Comparison of ENCODE assay signal across 10 cellular contexts in the genomic region with DNA sequence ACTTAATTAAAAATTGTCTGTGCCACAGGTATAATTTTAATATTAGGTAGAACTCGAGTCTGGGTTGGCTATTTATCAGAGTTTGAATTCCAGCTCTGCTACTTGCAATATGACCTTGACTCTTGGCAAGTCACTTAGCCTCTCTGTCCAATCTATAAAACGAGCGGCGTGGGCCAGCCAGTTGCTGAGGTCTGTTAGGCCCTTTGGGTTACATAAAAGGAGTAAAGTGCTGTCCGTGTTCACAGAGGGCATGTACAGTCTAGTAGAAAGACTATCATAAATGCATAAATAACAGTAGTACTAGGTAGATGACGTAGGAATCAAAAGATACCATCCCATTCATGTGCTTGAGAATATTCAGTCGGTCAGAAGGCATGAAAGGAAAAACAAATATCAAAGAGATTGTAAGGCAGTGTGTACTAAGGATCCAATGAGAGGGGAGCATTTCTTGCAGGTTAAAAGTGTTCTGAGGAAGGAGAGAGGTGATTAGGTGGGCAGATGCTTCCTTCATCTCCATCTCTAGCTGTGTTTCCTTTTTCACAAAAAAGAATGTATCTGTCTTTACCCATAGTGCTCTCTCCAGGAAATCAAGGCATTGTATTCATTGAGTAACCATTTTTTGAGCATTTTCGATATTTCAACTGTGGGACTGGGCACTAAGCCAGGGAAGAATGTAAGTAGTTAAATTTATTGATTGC. TPM values are rescaled to one million over a fixed set of nuclear protein-coding genes. Genes with fewer than 3 reads are reported as not detected.
DNase-seq lines count a peak whose midpoint lies in the region; ATAC-seq and TF ChIP-seq lines count a peak whose summit lies in the region.
"Had no signal": no experiment of that assay in that cellular context is flagged by ENCODE, and none has a peak within 500 bp of the region (broad histone marks: within the 10 kb centered on the region; RNA-seq: fewer than 3 reads in every experiment).

No MANE protein-coding gene starts in this region.

- BruUV-seq in HCT116 (replicated peaks; lab: Mats Ljungman, UMichigan), result no TSS peak

- H3K4me1 Mint-ChIP-seq in activated T-helper 2 cell treated with anti-CD3 and anti-CD28 coated beads, Interferon-gamma antibody, Interleukin-2, Interleukin-4, amounts not matched to agents 10 μg/mL and 5 μg/mL and 100 μg/mL, durations not matched to agents 14 hours and 24 hours and 36 hours (ENCODE audit: low read depth), result peaks cover 42% of the 10 kb centered on the region
- H3K4me1 Mint-ChIP-seq in stimulated activated naive B cell treated with anti-CD40 and anti-IgM and Interleukin-4, amounts not matched to agents 10 μg/mL and 1 μg/mL and 100 μg/mL, for 72 hours, result peaks cover 29 to 42% of the 10 kb centered on the region in 2 donors

- H3K36me3 ChIP-seq in HCT116 (ENCODE audit: control insufficient read depth in 1 of 2, insufficient read depth in 2 of 2, low read length in 2 of 2) (peaks cover 2 to 17% of the 10 kb centered on the region in 2 experiments; a peak in 1 of 4 replicates), left ventricle myocardium inferior (peaks cover 19% of the 10 kb centered on the region), sigmoid colon (peaks cover 0 to 12% (median 3%) of the 10 kb centered on the region in 4 donors)

- intact Hi-C loops in HCT116 (cut with micrococcal nuclease) (loop anchor here (10.0 kb wide), 1 partner anchor 57 kb away; no protein-coding TSS in a partner anchor), left ventricle myocardium inferior (cut with micrococcal nuclease) (loop anchor here (10.0 kb wide), 1 partner anchor 53 kb away; no protein-coding TSS in a partner anchor), sigmoid colon (cut with DNase I) (loop anchor here (5.0 to 10.0 kb wide), 3 partner anchors 45 to 187 kb away; no protein-coding TSS in a partner anchor)
- intact Hi-C loops in activated T-helper 2 cell treated with anti-CD3 and anti-CD28 coated beads, Interferon-gamma antibody, Interleukin-2, Interleukin-4, amounts not matched to agents 10 μg/mL and 5 μg/mL and 100 μg/mL, durations not matched to agents 14 hours and 24 hours and 36 hours (cut with micrococcal nuclease), result loop anchor here (2.0 to 10.0 kb wide), 2 partner anchors 193 to 283 kb away; a partner anchor contains a TSS

- H3K27ac ChIP-seq in HCT116 (ENCODE audit: low read depth, low read length), result no peak overlapping the region
- H3K27ac ChIP-seq in left ventricle myocardium inferior (replicated peaks), result peak overlapping the region; percentile 98
- peak overlapping the region; percentile 94 to 98 (median 96) for H3K27ac ChIP-seq in sigmoid colon

- peaks cover 69% of the 10 kb centered on the region for H3K79me2 ChIP-seq in HCT116 (ENCODE audit: insufficient read depth, low read length)

- no peak overlapping the region for H3K27ac Mint-ChIP-seq in activated T-helper 2 cell treated with anti-CD3 and anti-CD28 coated beads, Interferon-gamma antibody, Interleukin-2, Interleukin-4, amounts not matched to agents 10 μg/mL and 5 μg/mL and 100 μg/mL, durations not matched to agents 14 hours and 24 hours and 36 hours
- no peak overlapping the region for H3K27ac Mint-ChIP-seq in stimulated activated naive B cell treated with anti-CD40 and anti-IgM and Interleukin-4, amounts not matched to agents 10 μg/mL and 1 μg/mL and 100 μg/mL, for 72 hours

- no peak overlapping the region for H3K9ac ChIP-seq in HCT116 (ENCODE audit: low read length)

- TF ChIP-seq POLR2A in HCT116 (IDR thresholded peaks at IDR 0.05; ENCODE audit: borderline replicate concordance, extremely low read depth, insufficient read depth, insufficient read length) (no peak), sigmoid colon (IDR thresholded peaks at IDR 0.05) (no peak)

- peak overlapping the region; percentile 81; the same call in 1 of the 2 replicates for H3K4me2 ChIP-seq in HCT116 (ENCODE audit: low read length)

- WGBS in sigmoid colon, 2 donors, result 58 to 61% methylated on average over 8 of the region's 8 CpGs

- H3K4me3 Mint-ChIP-seq in activated T-helper 2 cell treated with anti-CD3 and anti-CD28 coated beads, Interferon-gamma antibody, Interleukin-2, Interleukin-4, amounts not matched to agents 10 μg/mL and 5 μg/mL and 100 μg/mL, durations not matched to agents 14 hours and 24 hours and 36 hours (ENCODE audit: low read depth), result peak overlapping the region; percentile 98
- peak overlapping the region in 1 of 2 donors; percentile 49 for H3K4me3 Mint-ChIP-seq in stimulated activated naive B cell treated with anti-CD40 and anti-IgM and Interleukin-4, amounts not matched to agents 10 μg/mL and 1 μg/mL and 100 μg/mL, for 72 hours

- TF ChIP-seq CTCF in HCT116 (IDR thresholded peaks at IDR 0.05 in 2 of 3, conservative IDR thresholded peaks at IDR 0.05 in 1 of 3; ENCODE audit: borderline replicate concordance in 1 of 3, insufficient read depth in 1 of 3, low read depth in 2 of 3, low read length in 2 of 3), result no peak
- TF ChIP-seq CTCF in left ventricle myocardium inferior (IDR thresholded peaks at IDR 0.05; ENCODE audit: borderline replicate concordance), result no peak
- no peak for TF ChIP-seq CTCF in sigmoid colon (IDR thresholded peaks at IDR 0.05)

- TF ChIP-seq RAD21 in HCT116 (IDR thresholded peaks at IDR 0.05; ENCODE audit: low read depth), result no peak

- H2AFZ ChIP-seq in HCT116 (ENCODE audit: low read depth, low read length, poor library complexity, severe bottlenecking), result no peak overlapping the region

- no peak overlapping the region for H3K4me3 ChIP-seq in HCT116 (replicated peaks in 1 of 2; ENCODE audit: low read depth in 1 of 2, low read length in 2 of 2)
- peak overlapping the region; percentile 91 for H3K4me3 ChIP-seq in left ventricle myocardium inferior
- peak overlapping the region in 3 of 4 donors; percentile 78 to 82 (median 78) for H3K4me3 ChIP-seq in sigmoid colon

- DNase-seq in HCT116 (ENCODE audit: low read depth, low spot score), result no peak
- DNase-seq in activated T-helper 2 cell treated with anti-CD3 and anti-CD28 coated beads, Interferon-gamma antibody, Interleukin-2, Interleukin-4, amounts not matched to agents 10 μg/mL and 5 μg/mL and 100 μg/mL, durations not matched to agents 14 hours and 24 hours and 36 hours (ENCODE audit: low spot score), result no peak
- peak; percentile 55 for DNase-seq in left ventricle myocardium inferior
- DNase-seq in sigmoid colon, result no peak
- no peak for DNase-seq in NCI-H345 treated with DMSO at 0.1 percent for 48 hours (lab: John Stamatoyannopoulos, UW; ENCODE audit: unreplicated experiment)
- no peak for DNase-seq in stimulated activated naive B cell treated with anti-CD40 and anti-IgM and Interleukin-4, amounts not matched to agents 10 μg/mL and 1 μg/mL and 100 μg/mL, for 72 hours
- DNase-seq: NCI-H187 treated with DMSO at 0.1 percent for 48 hours; stimulated activated CD4-positive, alpha-beta T cell treated with anti-CD3 and anti-CD28 coated beads, Interleukin-4, amount 100 ng/mL, for 4 hours had no signal

- H3K4me1 ChIP-seq in HCT116 (ENCODE audit: control insufficient read depth in 1 of 2, insufficient read depth in 2 of 2, low read length in 2 of 2) (peaks cover 20 to 30% of the 10 kb centered on the region in 2 experiments), left ventricle myocardium inferior (peaks cover 75% of the 10 kb centered on the region), sigmoid colon (peaks cover 0 to 67% (median 60%) of the 10 kb centered on the region in 4 donors)

- POLR2A ChIA-PET in HCT116 (lab: Charles Lee), result no interaction called here

- H3K9me2 ChIP-seq in HCT116 (ENCODE audit: insufficient read depth), result no peaks in the 10 kb centered on the region

- no peaks in the 10 kb centered on the region for H3K9me3 ChIP-seq in HCT116 (ENCODE audit: control insufficient read depth in 1 of 2, insufficient read depth in 1 of 2, low read depth in 1 of 2, low read length in 2 of 2)
- no peaks in the 10 kb centered on the region for H3K9me3 ChIP-seq in left ventricle myocardium inferior (replicated peaks)
- H3K9me3 ChIP-seq in sigmoid colon, result no peaks in the 10 kb centered on the region

- no peaks in the 10 kb centered on the region for H3K27me3 Mint-ChIP-seq in activated T-helper 2 cell treated with anti-CD3 and anti-CD28 coated beads, Interferon-gamma antibody, Interleukin-2, Interleukin-4, amounts not matched to agents 10 μg/mL and 5 μg/mL and 100 μg/mL, durations not matched to agents 14 hours and 24 hours and 36 hours (ENCODE audit: low read depth)
- no peaks in the 10 kb centered on the region for H3K27me3 Mint-ChIP-seq in stimulated activated naive B cell treated with anti-CD40 and anti-IgM and Interleukin-4, amounts not matched to agents 10 μg/mL and 1 μg/mL and 100 μg/mL, for 72 hours

- H3K9me3 Mint-ChIP-seq in activated T-helper 2 cell treated with anti-CD3 and anti-CD28 coated beads, Interferon-gamma antibody, Interleukin-2, Interleukin-4, amounts not matched to agents 10 μg/mL and 5 μg/mL and 100 μg/mL, durations not matched to agents 14 hours and 24 hours and 36 hours, result no peaks in the 10 kb centered on the region
- no peaks in the 10 kb centered on the region for H3K9me3 Mint-ChIP-seq in stimulated activated naive B cell treated with anti-CD40 and anti-IgM and Interleukin-4, amounts not matched to agents 10 μg/mL and 1 μg/mL and 100 μg/mL, for 72 hours

- H3K27me3 ChIP-seq in HCT116 (ENCODE audit: insufficient read depth, low read length), result no peaks in the 10 kb centered on the region
- no peaks in the 10 kb centered on the region for H3K27me3 ChIP-seq in left ventricle myocardium inferior (ENCODE audit: low read depth)
- no peaks in the 10 kb centered on the region for H3K27me3 ChIP-seq in sigmoid colon

- TF ChIP-seq EP300 in sigmoid colon (IDR thresholded peaks at IDR 0.05), result no peak

- peaks cover 41% of the 10 kb centered on the region for H3K36me3 Mint-ChIP-seq in activated T-helper 2 cell treated with anti-CD3 and anti-CD28 coated beads, Interferon-gamma antibody, Interleukin-2, Interleukin-4, amounts not matched to agents 10 μg/mL and 5 μg/mL and 100 μg/mL, durations not matched to agents 14 hours and 24 hours and 36 hours (ENCODE audit: low read depth)
- H3K36me3 Mint-ChIP-seq in stimulated activated naive B cell treated with anti-CD40 and anti-IgM and Interleukin-4, amounts not matched to agents 10 μg/mL and 1 μg/mL and 100 μg/mL, for 72 hours, result peaks cover 19 to 31% of the 10 kb centered on the region in 2 donors

- RAD21 ChIA-PET in HCT116 (lab: Charles Lee; ENCODE audit: low non-redundant PET in 1 of 2, low total read pairs in 2 of 2, uncharacterized antibody in 2 of 2, unreplicated experiment in 2 of 2), result no interaction called here

- peaks cover 23% of the 10 kb centered on the region for H4K20me1 ChIP-seq in HCT116 (ENCODE audit: insufficient read depth)

- CTCF ChIA-PET in HCT116 (lab: Charles Lee), result no interaction called here

- ATAC-seq in HCT116 (no peak), HG03025 (IDR thresholded peaks at IDR 0.05; ENCODE audit: low FRiP score, unreplicated experiment) (no peak), GM18511 (IDR thresholded peaks at IDR 0.05; ENCODE audit: unreplicated experiment) (no peak)
- ATAC-seq in stimulated activated naive B cell treated with anti-CD40 and anti-IgM and Interleukin-4, amounts not matched to agents 10 μg/mL and 1 μg/mL and 100 μg/mL, for 72 hours (replicated peaks), result no peak

RNA-seq across cellular contexts. Expression of a gene that starts 2.4 kb away (rescaled TPM):
- total RNA-seq in HCT116 (2021; ENCODE audit: unreplicated experiment), result 37.0 TPM
- 13.6 and 14.4 TPM in 2 replicates for polyA plus RNA-seq in HCT116 (2012)
- total RNA-seq in activated T-helper 2 cell treated with anti-CD3 and anti-CD28 coated beads, Interferon-gamma antibody, Interleukin-2, Interleukin-4, amounts not matched to agents 10 μg/mL and 5 μg/mL and 100 μg/mL, durations not matched to agents 14 hours and 24 hours and 36 hours, result 47.3 and 50.3 TPM in 2 replicates
- 34.3 TPM for total RNA-seq in left ventricle myocardium inferior
- 100 to 1,000 TPM in 1 of 4 donors, 10 to 100 TPM in 3; 42.8 to 129 (median 64.9) TPM for total RNA-seq in sigmoid colon
- polyA plus RNA-seq in sigmoid colon, result 10 to 100 TPM in 1 of 3 donors, 1 to 10 TPM in 2; 4.6 to 18.9 (median 5.4) TPM

Comparison
In these comparisons a context has a peak if more than half of its experiments do, and no peak if none do; other contexts are left out.
1. H3K4me3 ChIP-seq: peak in left ventricle myocardium inferior (single experiment) and sigmoid colon (3 of 4); none in HCT116 (0 of 2).